ENCODE assay signal across 8 cellular contexts in the genomic region with DNA sequence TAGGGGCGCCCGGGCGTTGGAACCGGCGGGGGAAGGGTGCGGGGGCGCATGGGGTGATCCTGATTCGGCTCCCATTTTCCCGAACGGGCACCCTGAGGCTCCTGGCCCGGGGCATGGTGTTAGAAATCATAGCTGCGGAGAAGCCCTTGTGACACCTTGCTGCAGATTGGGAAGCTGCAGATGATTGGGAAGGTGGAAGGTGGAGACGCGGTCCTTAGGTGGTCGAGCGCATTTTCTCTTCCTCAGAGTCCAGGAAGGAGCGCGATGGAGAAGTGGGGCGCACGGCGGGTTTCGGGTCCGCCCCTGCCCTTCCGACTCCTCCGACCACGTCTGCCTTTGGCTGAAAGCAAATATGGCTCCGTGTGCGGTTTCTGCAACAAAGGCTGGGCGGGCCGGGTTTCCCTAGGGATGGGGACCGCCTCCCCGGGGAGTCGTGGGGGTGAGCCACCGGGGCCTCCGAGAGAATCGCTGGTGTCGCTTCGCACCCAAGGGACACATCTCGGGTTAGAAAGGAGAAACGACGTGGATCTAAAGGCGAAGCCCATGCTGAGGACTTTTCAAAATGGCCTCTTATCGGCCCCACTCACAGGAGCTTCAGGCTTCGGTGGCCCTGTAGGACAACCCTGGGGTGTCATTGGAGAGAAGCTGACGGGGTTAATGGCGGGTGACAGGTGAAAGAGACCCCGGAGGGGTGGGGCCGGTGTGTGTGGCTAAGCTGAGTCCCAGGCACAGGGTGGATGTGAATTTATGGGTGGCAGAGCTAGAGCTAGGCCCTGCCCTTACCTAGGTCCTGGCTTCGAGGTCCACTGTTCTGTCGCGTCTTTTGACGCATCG. TPM values are rescaled to one million over a fixed set of nuclear protein-coding genes. Genes with fewer than 3 reads are reported as not detected.
DNase-seq lines count a peak whose midpoint lies in the region; ATAC-seq, FAIRE-seq and TF ChIP-seq lines count a peak whose summit lies in the region.

No MANE protein-coding gene starts in this region.

- POLR2A ChIA-PET in A673 (lab: Charles Lee; ENCODE audit: low non-redundant PET): interaction anchor here (0.6 to 2.2 kb wide), 7 partner anchors 10 to 1657 kb away, joined by 3 to 28 read pairs (median 4); partner anchors contain the start of gene BEST1

- H3K27ac ChIP-seq in A673 (ENCODE audit: low read depth, low read length, poor library complexity, severe bottlenecking): peak overlapping the region; percentile 98
- peak overlapping the region; percentile 98 to 99 for H3K27ac ChIP-seq in ascending aorta
- peak overlapping the region; percentile 93 to 100 (median 99) for H3K27ac ChIP-seq in gastrocnemius medialis

- no peak for TF ChIP-seq POLR2A in gastrocnemius medialis (IDR thresholded peaks at IDR 0.05)

- H3K36me3 ChIP-seq in A673 (ENCODE audit: insufficient read depth, low read length, poor library complexity, severe bottlenecking) (peaks cover 34% of the 10 kb centered on the region), ascending aorta (peaks cover 11 to 28% of the 10 kb centered on the region in 2 donors), gastrocnemius medialis (peaks cover 0 to 27% of the 10 kb centered on the region in 2 donors)

- H3K4me3 ChIP-seq in A673 (ENCODE audit: low read depth, low read length, poor library complexity, severe bottlenecking) (peak overlapping the region; percentile 90), ascending aorta (peak overlapping the region; percentile 88 to 96), iPS-11a (ENCODE audit: low read depth, low read length) (peak overlapping the region; percentile 72), gastrocnemius medialis (peak overlapping the region; percentile 83 to 94 (median 91))

- CTCF ChIA-PET in A673 (lab: Charles Lee): interaction anchor here (0.6 to 1.3 kb wide), 3 partner anchors 114 to 173 kb away, joined by 4 to 6 read pairs (median 5); no protein-coding TSS in a partner anchor

- peak; percentile 63 for DNase-seq in A673 (ENCODE audit: low spot score)
- DNase-seq in SHP77 (lab: John Stamatoyannopoulos, UW): peak; percentile 62 to 69
- peak in 1 of 2 donors; percentile 75 for DNase-seq in ascending aorta (ENCODE audit: low spot score in 2 of 2)
- DNase-seq in gastrocnemius medialis: no peak
- no peak for DNase-seq in frontal cortex (ENCODE audit: low spot score in 2 of 2)

- H3K27me3 ChIP-seq in A673 (replicated peaks; ENCODE audit: insufficient read depth, low read depth, low read length, poor library complexity) (no peaks in the 10 kb centered on the region), ascending aorta (no peaks in the 10 kb centered on the region), gastrocnemius medialis (no peaks in the 10 kb centered on the region)

- H3K9me3 ChIP-seq in A673 (ENCODE audit: low read depth, low read length, poor library complexity, severe bottlenecking) (no peaks in the 10 kb centered on the region), ascending aorta (no peaks in the 10 kb centered on the region), gastrocnemius medialis (no peaks in the 10 kb centered on the region)

- in situ Hi-C loops in gastrocnemius medialis (cut with MboI; ENCODE audit: low sequenced_read_pairs in 4 of 4): no loop called here

- no peak for FAIRE-seq in frontal cortex (lab: Jason Lieb, UNC)

- BruUV-seq in A673 (replicated peaks; lab: Mats Ljungman, UMichigan): no TSS peak

- TF ChIP-seq CTCF in A673 (conservative IDR thresholded peaks at IDR 0.05; ENCODE audit: low read depth, low read length): no peak
- TF ChIP-seq CTCF in ascending aorta (IDR thresholded peaks at IDR 0.05): peak in 1 of 3 experiments; percentile 6
- TF ChIP-seq CTCF in gastrocnemius medialis (IDR thresholded peaks at IDR 0.05 in 4 of 5, conservative IDR thresholded peaks at IDR 0.05 in 1 of 5): no peak

- ATAC-seq in GM18909 (IDR thresholded peaks at IDR 0.05; ENCODE audit: poor library complexity, unreplicated experiment) (peak; percentile 39), HG03521 (IDR thresholded peaks at IDR 0.05; ENCODE audit: unreplicated experiment) (peak; percentile 24), gastrocnemius medialis (peak; percentile 4)

- H3K4me1 ChIP-seq in A673 (ENCODE audit: insufficient read depth, low read length, poor library complexity, severe bottlenecking) (peaks cover 60% of the 10 kb centered on the region), ascending aorta (peaks cover 24 to 51% of the 10 kb centered on the region in 2 donors), gastrocnemius medialis (peaks cover 56 to 68% of the 10 kb centered on the region in 2 donors)

- intact Hi-C loops in A673 (cut with micrococcal nuclease; ENCODE audit: unreplicated experiment): loop anchor here (5.0 kb wide), 1 partner anchor 114 kb away; no protein-coding TSS in a partner anchor
- intact Hi-C loops in ascending aorta (cut with DNase I): loop anchor here (1.0 to 5.0 kb wide), 4 partner anchors 19 to 176 kb away; partner anchors contain the start of genes FADS3, FEN1 and TMEM258
- intact Hi-C loops in gastrocnemius medialis (cut with DNase I; ENCODE audit: low total_unique reads): loop anchor here (1.0 to 10.0 kb wide), 3 partner anchors 77 to 273 kb away; partner anchors contain the start of genes FADS3, FEN1 and TMEM258

RNA-seq across cellular contexts. Expression of gene FTH1, which starts 0.7 kb away (rescaled TPM):
- 2,291 and 2,484 TPM in 2 replicates for total RNA-seq in A673 (2021)
- 2,353 TPM for total RNA-seq in ascending aorta
- total RNA-seq in gastrocnemius medialis: 1,000 to 10,000 TPM; 1,340 to 3,366 (median 1,705) TPM
- 254 TPM for total RNA-seq in frontal cortex

RNA-seq across cellular contexts. Expression of gene BEST1, which starts 18.0 kb away (rescaled TPM):
- total RNA-seq in A673 (2021) (5.3 and 8.6 TPM in 2 replicates), ascending aorta (30.9 TPM), gastrocnemius medialis (1 to 10 TPM in 1 of 4 donors, under 1 TPM in 2, not detected in 1; 0.93 to 1.7 (median 0.94) TPM), frontal cortex (1.6 TPM)

RNA-seq across cellular contexts. Expression of gene RAB3IL1, which starts 50.8 kb away (rescaled TPM):
- 21.9 and 26.9 TPM in 2 replicates for total RNA-seq in A673 (2021)
- 23.2 TPM for total RNA-seq in ascending aorta
- 1 to 10 TPM; 3.9 to 5.4 (median 4.9) TPM for total RNA-seq in gastrocnemius medialis
- total RNA-seq in frontal cortex: 1.6 TPM

Comparison
In these comparisons a context has a peak if more than half of its experiments do, and no peak if none do; other contexts are left out.
1. DNase-seq: peak in A673 (single experiment) and SHP77 (2 of 2); none in gastrocnemius medialis (0 of 2) and frontal cortex (0 of 2).
2. Peak in every context shown above with its lines, with median percentiles within 50 percentile points of each other: H3K27ac ChIP-seq, H3K4me3 ChIP-seq and ATAC-seq.